ENCODE assay signal across 16 cellular contexts in genomic region chr7:133807610-133808543, GRCh38.
DNase-seq lines count a peak whose midpoint lies in the region; ATAC-seq, FAIRE-seq and TF ChIP-seq lines count a peak whose summit lies in the region.
"Had no signal": no experiment of that assay in that cellular context is flagged by ENCODE, and none has a peak within 500 bp of the region (broad histone marks: within the 10 kb centered on the region; RNA-seq: fewer than 3 reads in every experiment).

No MANE protein-coding gene starts in this region.

- no peaks in the 10 kb centered on the region for H3K79me2 ChIP-seq in hepatocyte

- H3K36me3 ChIP-seq in hepatocyte (replicated peaks; ENCODE audit: insufficient read depth, low read depth) (no peaks in the 10 kb centered on the region), gastrocnemius medialis (no peaks in the 10 kb centered on the region)
- H3K36me3 ChIP-seq: MG63 had no signal

- no peak overlapping the region for H2AFZ ChIP-seq in hepatocyte

- TF ChIP-seq CTCF in A549 (IDR thresholded peaks at IDR 0.05) (no peak), GM10266 (IDR thresholded peaks at IDR 0.05; ENCODE audit: control insufficient read depth, insufficient read depth, low read depth, missing control alignments) (no peak), hepatocyte (IDR thresholded peaks at IDR 0.05; ENCODE audit: poor library complexity) (no peak), gastrocnemius medialis (IDR thresholded peaks at IDR 0.05 in 4 of 5, conservative IDR thresholded peaks at IDR 0.05 in 1 of 5) (no peak)

- TF ChIP-seq RAD21 in A549 (conservative IDR thresholded peaks at IDR 0.05 in 1 of 2, IDR thresholded peaks at IDR 0.05 in 1 of 2), result no peak

- no peaks in the 10 kb centered on the region for H4K20me1 ChIP-seq in hepatocyte (ENCODE audit: insufficient read depth, poor library complexity, severe bottlenecking)

- no peak for TF ChIP-seq POLR2A in A549 (IDR thresholded peaks at IDR 0.05; ENCODE audit: low read length)
- no peak for TF ChIP-seq POLR2A in gastrocnemius medialis (IDR thresholded peaks at IDR 0.05)

- POLR2A ChIA-PET in A549 (lab: Yijun Ruan, JAX) (no interaction called here), HEK293T (lab: Yijun Ruan, JAX) (no interaction called here)

- TF ChIP-seq EP300 in A549 (IDR thresholded peaks at IDR 0.05), result no peak

- H3K4me3 ChIP-seq in A549 (no peak overlapping the region), hepatocyte (no peak overlapping the region), gastrocnemius medialis (no peak overlapping the region)
- H3K4me3 ChIP-seq: MG63 had no signal

- intact Hi-C loops in gastrocnemius medialis (cut with DNase I; ENCODE audit: low total_unique reads), result loop anchor here (5.0 kb wide), 1 partner anchor 511 kb away; no protein-coding TSS in a partner anchor

- H3K4me1 ChIP-seq in A549 (no peaks in the 10 kb centered on the region), hepatocyte (ENCODE audit: insufficient read depth) (no peaks in the 10 kb centered on the region), gastrocnemius medialis (no peaks in the 10 kb centered on the region)

- H3K4me2 ChIP-seq in A549 (no peak overlapping the region), hepatocyte (no peak overlapping the region)

- WGBS in A549 (ENCODE audit: missing lambda C conversion rate), result 80% methylated on average over 7 of the region's 7 CpGs
- WGBS in hepatocyte (ENCODE audit: low lambda C conversion rate, missing lambda C conversion rate), result 80% methylated on average over 7 of the region's 7 CpGs

- no peak for FAIRE-seq in A549 (lab: Jason Lieb, UNC)
- FAIRE-seq: H1 had no signal

- DNase-seq in A549 (ENCODE audit: low read depth in 1 of 2, low spot score in 1 of 2) (no peak), HEK293T (ENCODE audit: extremely low spot score) (no peak), NCI-H187 treated with DMSO at 0.1 percent for 48 hours (lab: John Stamatoyannopoulos, UW) (peak; percentile 85), NCI-H69 (lab: John Stamatoyannopoulos, UW) (peak; percentile 94), GM10266 (ENCODE audit: extremely low spot score) (no peak), hepatocyte (ENCODE audit: low spot score) (no peak), NCI-H1694 (lab: John Stamatoyannopoulos, UW) (no peak), gastrocnemius medialis (no peak)
- DNase-seq: DMS 273 treated with DMSO at 0.1 percent for 48 hours, HFFc6, Karpas-422, MG63, PC-3, T-helper 2 cell had no signal

- in situ Hi-C loops in gastrocnemius medialis (cut with MboI; ENCODE audit: low sequenced_read_pairs in 4 of 4), result no loop called here

- H3K9me2 ChIP-seq in hepatocyte (replicated peaks; ENCODE audit: insufficient read depth), result no peaks in the 10 kb centered on the region

- H3K27ac ChIP-seq in A549 (no peak overlapping the region), hepatocyte (no peak overlapping the region), gastrocnemius medialis (no peak overlapping the region)
- H3K27ac ChIP-seq: RWPE1 had no signal

- ATAC-seq in A549 (no peak), gastrocnemius medialis (no peak)
- ATAC-seq: PC-3 had no signal

- H3K27me3 ChIP-seq in hepatocyte (no peaks in the 10 kb centered on the region), gastrocnemius medialis (no peaks in the 10 kb centered on the region)
- H3K27me3 ChIP-seq: MG63 had no signal

- CTCF ChIA-PET in A549 (lab: Yijun Ruan, JAX) (interaction anchor here (0.7 to 1.4 kb wide), 2 partner anchors 47 to 423 kb away, joined by 3 read pairs; no protein-coding TSS in a partner anchor), HEK293T (lab: Yijun Ruan, JAX) (no interaction called here)

- H3K9me3 ChIP-seq in A549, result no peaks in the 10 kb centered on the region
- no peaks in the 10 kb centered on the region for H3K9me3 ChIP-seq in hepatocyte (ENCODE audit: low read depth)
- H3K9me3 ChIP-seq in gastrocnemius medialis, result no peaks in the 10 kb centered on the region
- H3K9me3 ChIP-seq: MG63 had no signal

TF ChIP-seq in A549, 52 proteins besides CTCF, POLR2A, EP300 and RAD21:
- TF ChIP-seq MAFK (IDR thresholded peaks at IDR 0.05; ENCODE audit: partially characterized antibody) (peak; percentile 42), ZSCAN20 (CRISPR knock-in tag; IDR thresholded peaks at IDR 0.05) (no peak), PHF8 (IDR thresholded peaks at IDR 0.05; ENCODE audit: borderline replicate concordance, low read depth) (no peak), FOSB (CRISPR knock-in tag; IDR thresholded peaks at IDR 0.05) (no peak), RFX5 (IDR thresholded peaks at IDR 0.05) (no peak)

TF ChIP-seq in HEK293T, 16 proteins besides CTCF, POLR2A, EP300 and RAD21:
- TF ChIP-seq FOXM1 (IDR thresholded peaks at IDR 0.05; ENCODE audit: borderline replicate concordance) (no peak), ELF4 (IDR thresholded peaks at IDR 0.05) (no peak), TARDBP (IDR thresholded peaks at IDR 0.05) (no peak), SP1 (IDR thresholded peaks at IDR 0.05) (no peak), BHLHE40 (IDR thresholded peaks at IDR 0.05; ENCODE audit: borderline replicate concordance) (no peak), LEF1 (IDR thresholded peaks at IDR 0.05; ENCODE audit: borderline replicate concordance) (no peak), HDGF (IDR thresholded peaks at IDR 0.05; ENCODE audit: borderline replicate concordance) (no peak), NFRKB (IDR thresholded peaks at IDR 0.05) (no peak), ZNF384 (IDR thresholded peaks at IDR 0.05) (0 out of 2 replicates have a peak, but pooled peaks have one; percentile 13), CTBP1 (IDR thresholded peaks at IDR 0.05; ENCODE audit: borderline replicate concordance) (no peak), PKNOX1 (IDR thresholded peaks at IDR 0.05) (peak; percentile 52), L3MBTL2 (conservative IDR thresholded peaks at IDR 0.05) (no peak), ARNT (IDR thresholded peaks at IDR 0.05) (no peak), FOXK2 (IDR thresholded peaks at IDR 0.05) (no peak)
TF ChIP-seq in HEK293T: peak in this region for 2.

Comparison
In these comparisons a context has a peak if more than half of its experiments do, and no peak if none do; other contexts are left out.
1. DNase-seq: peak in NCI-H187 treated with DMSO at 0.1 percent for 48 hours (single experiment) and NCI-H69 (single experiment); none in A549 (0 of 2), HEK293T (single experiment), GM10266 (single experiment), hepatocyte (single experiment), NCI-H1694 (single experiment) and gastrocnemius medialis (0 of 2).